10 cellular contexts compared by ENCODE assay signal in the genomic region with DNA sequence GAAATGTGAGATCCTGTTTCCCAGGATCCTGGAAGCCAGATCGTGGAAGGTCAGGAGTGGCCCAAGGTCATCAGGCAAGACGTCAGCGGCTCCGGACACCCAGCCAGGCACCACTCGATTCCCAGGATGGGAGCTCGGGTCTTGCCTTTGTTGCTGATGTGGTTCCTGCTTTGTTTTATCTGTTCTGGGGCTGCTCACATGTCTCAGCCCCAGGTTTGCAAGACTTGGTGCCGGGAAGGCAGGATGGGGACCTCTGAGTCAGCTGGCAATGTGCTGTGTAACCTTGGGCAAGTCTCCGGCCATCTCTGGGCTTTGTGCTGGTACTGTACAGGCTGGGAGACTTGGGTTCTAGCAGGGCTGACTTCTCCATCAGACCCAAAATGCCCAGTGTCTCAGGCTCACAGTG. TPM values are rescaled to one million over a fixed set of nuclear protein-coding genes. Genes with fewer than 3 reads are reported as not detected.
DNase-seq lines count a peak whose midpoint lies in the region; ATAC-seq and TF ChIP-seq lines count a peak whose summit lies in the region.
"Had no signal": no experiment of that assay in that cellular context is flagged by ENCODE, and none has a peak within 500 bp of the region (broad histone marks: within the 10 kb centered on the region; RNA-seq: fewer than 3 reads in every experiment).

No MANE protein-coding gene starts in this region.

- H3K9me3 Mint-ChIP-seq in T-cell = no peaks in the 10 kb centered on the region
- peaks cover 0 to 2% (median 0%) of the 10 kb centered on the region in 5 experiments for H3K9me3 Mint-ChIP-seq in brain

- no peak overlapping the region for H2AFZ ChIP-seq in osteoblast (ENCODE audit: low read length)

- no peak for ATAC-seq in T-cell (replicated peaks in 1 of 4)
- no peak for ATAC-seq in GM21423 (IDR thresholded peaks at IDR 0.05; ENCODE audit: unreplicated experiment)
- no peak for ATAC-seq in GM18502 (IDR thresholded peaks at IDR 0.05; ENCODE audit: poor library complexity, unreplicated experiment)

- TF ChIP-seq CTCF in brain (conservative IDR thresholded peaks at IDR 0.05) = no peak
- TF ChIP-seq CTCF in osteoblast (IDR thresholded peaks at IDR 0.05; ENCODE audit: extremely low read depth, low read depth, low read length) = no peak

- in situ Hi-C loops in G401 (cut with HindIII; ENCODE audit: low sequenced_read_pairs) = no loop called here

- H3K36me3 Mint-ChIP-seq in T-cell (peaks cover 5% of the 10 kb centered on the region), brain (no peaks in the 10 kb centered on the region)

- H3K9me3 ChIP-seq in osteoblast (ENCODE audit: low read depth, low read length) = no peaks in the 10 kb centered on the region
- H3K9me3 ChIP-seq: prostate gland had no signal

- no peak overlapping the region for H3K4me2 ChIP-seq in osteoblast (ENCODE audit: insufficient read depth, low read length)

- H3K4me1 Mint-ChIP-seq in T-cell = peaks cover 49 to 64% (median 52%) of the 10 kb centered on the region in 3 donors
- H3K4me1 Mint-ChIP-seq in brain = peaks cover 61% of the 10 kb centered on the region

- no peak overlapping the region for H3K27ac ChIP-seq in osteoblast (ENCODE audit: low read depth, low read length)
- H3K27ac ChIP-seq: prostate gland had no signal

- POLR2A ChIA-PET in T-cell (lab: Charles Lee) = no interaction called here

- no peaks in the 10 kb centered on the region for H3K27me3 Mint-ChIP-seq in T-cell
- no peaks in the 10 kb centered on the region for H3K27me3 Mint-ChIP-seq in brain

- CTCF ChIA-PET in T-cell (lab: Charles Lee) = no interaction called here

- no peak overlapping the region for H3K4me3 ChIP-seq in osteoblast (ENCODE audit: insufficient read depth, low read length)
- H3K4me3 ChIP-seq: prostate gland had no signal

- H3K27ac Mint-ChIP-seq in T-cell (peak overlapping the region; percentile 94 to 97), brain (peak overlapping the region; percentile 6 to 90 (median 76))

- DNase-seq in G401 (ENCODE audit: low spot score) (peak; percentile 30), T-cell (peak in 1 of 34 experiments; percentile 17), osteoblast (ENCODE audit: insufficient read length, low spot score, missing footprints) (peak; percentile 73), GM19240 (ENCODE audit: insufficient read length, low spot score) (no peak), NCI-H2227 (lab: John Stamatoyannopoulos, UW; ENCODE audit: unreplicated experiment) (no peak)
- DNase-seq: NCI-H345 had no signal

- H3K4me1 ChIP-seq in osteoblast (ENCODE audit: insufficient read depth, low read length) = peaks cover 3% of the 10 kb centered on the region
- H3K4me1 ChIP-seq: prostate gland had no signal

- H3K36me3 ChIP-seq in osteoblast (ENCODE audit: insufficient read depth, low read length) = no peaks in the 10 kb centered on the region
- H3K36me3 ChIP-seq: prostate gland had no signal

- H3K4me3 Mint-ChIP-seq in T-cell (peak overlapping the region; percentile 92 to 97 (median 94)), brain (peak overlapping the region; percentile 72 to 89 (median 85))

- peaks cover 4% of the 10 kb centered on the region for H3K27me3 ChIP-seq in osteoblast (ENCODE audit: insufficient read depth, low read length)

- H4K20me1 ChIP-seq in osteoblast (ENCODE audit: insufficient read depth, low read length) = no peaks in the 10 kb centered on the region

- H3K79me2 ChIP-seq in osteoblast (ENCODE audit: insufficient read depth, low read length) = no peaks in the 10 kb centered on the region

RNA-seq across cellular contexts. Expression of a gene that starts 1.4 kb away (rescaled TPM):
- total RNA-seq in G401 (2014; rRNA removed; shearing (Covaris generic)) = 4.9 and 9.3 TPM in 2 replicates
- total RNA-seq in T-cell (100 to 1,000 TPM in 3 of 5 donors, 10 to 100 TPM in 2; 63.0 to 129 (median 118) TPM), osteoblast (0.72 TPM in 1 of 2 replicates, not detected in the other)
- 18.4 TPM for polyA plus RNA-seq in brain (ENCODE audit: insufficient read depth, low read depth, low replicate concordance)

RNA-seq across cellular contexts. Expression of a gene that starts 30.6 kb away (rescaled TPM):
- total RNA-seq in G401 (2014; rRNA removed; shearing (Covaris generic)) = 41.7 and 48.4 TPM in 2 replicates
- total RNA-seq in T-cell (10 to 100 TPM; 32.8 to 78.5 (median 66.0) TPM), osteoblast (15.2 and 16.5 TPM in 2 replicates)
- 102 TPM for polyA plus RNA-seq in brain (ENCODE audit: insufficient read depth, low read depth, low replicate concordance)

RNA-seq across cellular contexts. Expression of a gene that starts 45.0 kb away (rescaled TPM):
- not detected in 2 replicates for total RNA-seq in G401 (2014; rRNA removed; shearing (Covaris generic))
- total RNA-seq in T-cell (1 to 10 TPM in 1 of 5 donors, under 1 TPM in 4; 0.12 to 1.2 (median 0.79) TPM), osteoblast (not detected in 2 replicates)
- polyA plus RNA-seq in brain (ENCODE audit: insufficient read depth, low read depth, low replicate concordance) = not detected

Comparison
In these comparisons a context has a peak if more than half of its experiments do, and no peak if none do; other contexts are left out.
1. DNase-seq: peak in G401 (single experiment) and osteoblast (single experiment); none in GM19240 (single experiment) and NCI-H2227 (single experiment).